In the genomic region with DNA sequence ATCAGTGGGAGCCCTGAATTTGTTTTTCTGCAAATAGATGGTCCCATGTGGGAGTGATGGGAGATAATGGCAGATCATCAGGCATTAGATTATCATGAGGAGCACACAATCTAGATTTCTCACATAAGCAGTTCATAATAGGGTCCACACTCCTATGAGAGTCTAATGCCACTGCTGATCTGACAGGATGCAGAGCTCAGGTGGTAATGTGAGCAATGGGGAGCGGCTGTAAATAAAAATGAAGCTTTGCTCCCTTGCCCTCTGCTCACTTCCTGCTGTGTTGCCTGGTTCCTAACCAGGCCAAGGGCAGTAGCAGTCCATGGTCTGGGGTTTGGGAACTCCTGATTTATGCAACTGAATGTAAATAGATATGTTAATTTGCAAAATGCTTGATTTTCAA, we compare ENCODE assay signal across 8 cellular contexts.
"Had no signal": no experiment of that assay in that cellular context is flagged by ENCODE, and none has a peak within 500 bp of the region (broad histone marks: within the 10 kb centered on the region; RNA-seq: fewer than 3 reads in every experiment).

No MANE protein-coding gene starts in this region.

- H3K4me3 ChIP-seq: K562 had no signal

- ATAC-seq: HepG2, K562 had no signal

- H3K27ac ChIP-seq: HL-60, KMS-11 had no signal

- FAIRE-seq: HepG2, HTR-8/SVneo, K562 had no signal

- DNase-seq: IMR-90, KBM-7, KG1 had no signal
